15 cellular contexts compared by ENCODE assay signal in genomic region chr17:45687594-45687993, GRCh38.
"Had no signal": no experiment of that assay in that cellular context is flagged by ENCODE, and none has a peak within 500 bp of the region (broad histone marks: within the 10 kb centered on the region; RNA-seq: fewer than 3 reads in every experiment).

No MANE protein-coding gene starts in this region.

- DNase-seq: dermis blood vessel endothelial cell; effector memory CD4-positive, alpha-beta T cell; foreskin keratinocyte; heart right ventricle; left cardiac atrium; left lung; naive thymus-derived CD8-positive, alpha-beta T cell; nephron progenitor cell; right cardiac atrium; stimulated activated CD4-positive, alpha-beta T cell treated with anti-CD3 and anti-CD28 coated beads, Interleukin-2, amount 100 ng/mL, for 24 hours; stimulated activated CD4-positive, alpha-beta T cell treated with anti-CD3 and anti-CD28 coated beads, Interleukin-4, amount 100 ng/mL, for 24 hours; stimulated activated naive CD4-positive, alpha-beta T cell treated with Interleukin-2 at 50 U/mL for 16 hours; stomach; thyroid gland; trophoblast cell had no signal
